Comparison of ENCODE assay signal across 23 cellular contexts in the genomic region with DNA sequence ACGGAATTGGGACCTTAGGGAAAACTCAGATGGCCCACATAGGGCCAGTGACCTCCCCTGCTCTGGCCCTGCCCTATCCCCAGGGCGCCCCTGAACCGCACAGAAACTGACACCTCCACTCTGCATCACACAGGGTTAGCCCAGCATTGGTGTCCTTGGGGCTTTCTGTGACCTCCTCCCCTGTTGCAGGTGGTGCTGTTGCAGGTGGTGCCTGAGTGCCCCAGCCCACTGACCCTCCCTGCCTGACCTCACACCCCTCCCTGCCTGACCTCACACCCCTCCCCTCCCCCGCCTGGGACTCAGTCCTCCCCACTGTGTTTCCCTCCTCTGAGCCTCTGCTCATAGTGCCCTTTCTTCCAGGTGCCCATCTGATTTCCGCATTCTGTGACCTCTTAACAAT. TPM values are rescaled to one million over a fixed set of nuclear protein-coding genes. Genes with fewer than 3 reads are reported as not detected.
DNase-seq lines count a peak whose midpoint lies in the region; ATAC-seq and TF ChIP-seq lines count a peak whose summit lies in the region.
"Had no signal": no experiment of that assay in that cellular context is flagged by ENCODE, and none has a peak within 500 bp of the region (broad histone marks: within the 10 kb centered on the region; RNA-seq: fewer than 3 reads in every experiment).

No MANE protein-coding gene starts in this region.

- no peak for TF ChIP-seq EP300 in sigmoid colon (IDR thresholded peaks at IDR 0.05)

- H3K36me3 ChIP-seq in sigmoid colon: no peaks in the 10 kb centered on the region

- H3K27ac Mint-ChIP-seq in CD14-positive monocyte: no peak overlapping the region
- H3K27ac Mint-ChIP-seq in nephron progenitor cell: no peak overlapping the region
- H3K27ac Mint-ChIP-seq: GM23338 had no signal

- TF ChIP-seq CTCF in CD14-positive monocyte (IDR thresholded peaks at IDR 0.05) (no peak), sigmoid colon (IDR thresholded peaks at IDR 0.05) (no peak), nephron progenitor cell (IDR thresholded peaks at IDR 0.05) (no peak)

- H3K27me3 ChIP-seq in sigmoid colon: peaks cover 0 to 26% (median 0%) of the 10 kb centered on the region in 3 donors

- H3K4me1 ChIP-seq in sigmoid colon: no peaks in the 10 kb centered on the region

- DNase-seq in AG20443 (ENCODE audit: low spot score): peak; percentile 4
- peak; percentile 17 for DNase-seq in CD14-positive monocyte (ENCODE audit: low spot score)
- peak; percentile 32 for DNase-seq in activated CD8-positive, alpha-beta memory T cell treated with anti-CD3 and anti-CD28 coated beads, Interleukin-2, amount 50 U/mL, for 48 hours
- peak; percentile 40 for DNase-seq in sigmoid colon
- DNase-seq in nephron progenitor cell: no peak
- DNase-seq: DMS79, HCEC 1CT, NCI-H1048, NCI-H1436 treated with DMSO at 0.1 percent for 48 hours, NCI-H2029 treated with DMSO at 0.1 percent for 48 hours, NCI-H2171, NCI-H446 treated with DMSO at 0.1 percent for 48 hours, NCI-H748 treated with DMSO at 0.1 percent for 48 hours, OCI-M1, SHP77, SK-N-SH had no signal

- H3K27me3 Mint-ChIP-seq in CD14-positive monocyte (ENCODE audit: low read depth in 3 of 3): peaks cover 2 to 22% (median 3%) of the 10 kb centered on the region in 3 donors
- peaks cover 14% of the 10 kb centered on the region for H3K27me3 Mint-ChIP-seq in nephron progenitor cell (ENCODE audit: low read depth, poor library complexity)

- TF ChIP-seq POLR2A in sigmoid colon (IDR thresholded peaks at IDR 0.05): no peak

- intact Hi-C loops in CD14-positive monocyte (cut with micrococcal nuclease) (no loop called here), sigmoid colon (cut with DNase I) (no loop called here)

- WGBS in sigmoid colon, 2 donors: 88 to 90% methylated on average over 5 of the region's 5 CpGs

- H3K36me3 Mint-ChIP-seq in CD14-positive monocyte (no peaks in the 10 kb centered on the region), nephron progenitor cell (ENCODE audit: low read depth) (peaks cover 5% of the 10 kb centered on the region)

- H3K9me3 Mint-ChIP-seq in CD14-positive monocyte (peaks cover 9 to 25% (median 18%) of the 10 kb centered on the region in 7 donors), nephron progenitor cell (peaks cover 40% of the 10 kb centered on the region)

- no peaks in the 10 kb centered on the region for H3K4me1 Mint-ChIP-seq in CD14-positive monocyte
- peaks cover 17% of the 10 kb centered on the region for H3K4me1 Mint-ChIP-seq in nephron progenitor cell

- H3K9me3 ChIP-seq in sigmoid colon: peaks cover 0 to 9% (median 3%) of the 10 kb centered on the region in 4 donors
- H3K9me3 ChIP-seq: SK-N-SH had no signal

- H3K27ac ChIP-seq in sigmoid colon: no peak overlapping the region
- H3K27ac ChIP-seq: C4-2B, HL-60 had no signal

- ATAC-seq in GM19395 (IDR thresholded peaks at IDR 0.05; ENCODE audit: unreplicated experiment) (no peak), GM19463 (IDR thresholded peaks at IDR 0.05; ENCODE audit: unreplicated experiment) (no peak)
- ATAC-seq: GM23338 had no signal

- H3K4me3 ChIP-seq in sigmoid colon: no peak overlapping the region
- H3K4me3 ChIP-seq: GM23338 had no signal

- no peak overlapping the region for H3K4me3 Mint-ChIP-seq in CD14-positive monocyte
- no peak overlapping the region for H3K4me3 Mint-ChIP-seq in nephron progenitor cell
- H3K4me3 Mint-ChIP-seq: GM23338 had no signal

RNA-seq across cellular contexts. Expression of a gene that starts 21.4 kb away (rescaled TPM):
- polyA plus RNA-seq in CD14-positive monocyte (under 1 TPM in 1 of 2 donors, not detected in 1; 0.47 TPM), sigmoid colon (10 to 100 TPM in 1 of 3 donors, not detected in 2; 15.2 TPM)
- total RNA-seq in sigmoid colon: not detected
- total RNA-seq: GM23338, HT1080, MCF 10A had no signal
- polyA plus RNA-seq: SK-N-SH had no signal
